9 cellular contexts compared by ENCODE assay signal in genomic region chr16:70691223-70692129, GRCh38. TPM values are rescaled to one million over a fixed set of nuclear protein-coding genes. Genes with fewer than 3 reads are reported as not detected.
DNase-seq lines count a peak whose midpoint lies in the region; ATAC-seq and TF ChIP-seq lines count a peak whose summit lies in the region.
"Had no signal": no experiment of that assay in that cellular context is flagged by ENCODE, and none has a peak within 500 bp of the region (broad histone marks: within the 10 kb centered on the region; RNA-seq: fewer than 3 reads in every experiment).

No MANE protein-coding gene starts in this region.

- H3K4me3 ChIP-seq in ectodermal cell (ENCODE audit: insufficient read depth, low read depth, low read length) (no peak overlapping the region), upper lobe of right lung (no peak overlapping the region)

- 91 to 92% methylated on average over 26 of the region's 26 CpGs for WGBS in ectodermal cell, 2 experiments

- H3K36me3 ChIP-seq in ectodermal cell (ENCODE audit: control insufficient read depth, insufficient read depth, low read length) (no peaks in the 10 kb centered on the region), upper lobe of right lung (no peaks in the 10 kb centered on the region)

- H3K27me3 ChIP-seq in ectodermal cell (ENCODE audit: control insufficient read depth, insufficient read depth, low read length, poor library complexity, severe bottlenecking) (no peaks in the 10 kb centered on the region), upper lobe of right lung (no peaks in the 10 kb centered on the region)

- ATAC-seq in upper lobe of right lung (no peak), HG02938 (IDR thresholded peaks at IDR 0.05; ENCODE audit: unreplicated experiment) (no peak)

- H3K27ac ChIP-seq in ectodermal cell (ENCODE audit: insufficient read depth, low read depth, low read length, poor library complexity, severe bottlenecking): peak overlapping the region; percentile 63
- H3K27ac ChIP-seq in upper lobe of right lung: peak overlapping the region; percentile 89
- H3K27ac ChIP-seq: 22Rv1 had no signal

- H3K9me3 ChIP-seq in ectodermal cell (ENCODE audit: control insufficient read depth, low read length) (no peaks in the 10 kb centered on the region), upper lobe of right lung (no peaks in the 10 kb centered on the region)

- intact Hi-C loops in upper lobe of right lung (cut with DNase I): no loop called here

- TF ChIP-seq CTCF in upper lobe of right lung (IDR thresholded peaks at IDR 0.05): no peak

- DNase-seq in DMS53 (lab: John Stamatoyannopoulos, UW) (peak; percentile 20), DMS53 treated with DMSO at 0.1 percent for 48 hours (lab: John Stamatoyannopoulos, UW; ENCODE audit: unreplicated experiment) (no peak), mucosa of gallbladder (ENCODE audit: low spot score) (peak; percentile 75), upper lobe of right lung (no peak), NCI-H510A treated with DMSO at 0.1 percent for 48 hours (lab: John Stamatoyannopoulos, UW) (no peak)
- DNase-seq in central memory CD4-positive, alpha-beta T cell: no peak

- H3K4me1 ChIP-seq in ectodermal cell (ENCODE audit: control insufficient read depth, insufficient read depth, low read length) (peaks cover 69% of the 10 kb centered on the region), upper lobe of right lung (peaks cover 97% of the 10 kb centered on the region)

RNA-seq across cellular contexts. Expression of gene MTSS2, which starts 5.6 kb away (rescaled TPM):
- 83.6 TPM for polyA plus RNA-seq in ectodermal cell (2013, experiment 1 of 4)
- 65.7 TPM for polyA plus RNA-seq in ectodermal cell (2013, experiment 2 of 4)
- 67.5 TPM for polyA plus RNA-seq in ectodermal cell (2013, experiment 3 of 4)
- 64.8 TPM for polyA plus RNA-seq in ectodermal cell (2013, experiment 4 of 4)
- total RNA-seq in mucosa of gallbladder: 113 TPM
- total RNA-seq in upper lobe of right lung: 81.3 TPM

RNA-seq across cellular contexts. Expression of gene IL34, which starts 45.1 kb away (rescaled TPM):
- polyA plus RNA-seq in ectodermal cell (2013, experiment 1 of 4): not detected
- polyA plus RNA-seq in ectodermal cell (2013, experiment 2 of 4): 0.12 TPM
- polyA plus RNA-seq in ectodermal cell (2013, experiment 3 of 4): not detected
- not detected for polyA plus RNA-seq in ectodermal cell (2013, experiment 4 of 4)
- total RNA-seq in mucosa of gallbladder (3.5 TPM), upper lobe of right lung (3.3 TPM)

Comparison
In these comparisons a context has a peak if more than half of its experiments do, and no peak if none do; other contexts are left out.
1. DNase-seq: peak in DMS53 (single experiment) and mucosa of gallbladder (single experiment); none in DMS53 treated with DMSO at 0.1 percent for 48 hours (single experiment), upper lobe of right lung (single experiment), central memory CD4-positive, alpha-beta T cell (single experiment) and NCI-H510A treated with DMSO at 0.1 percent for 48 hours (single experiment).